22 cellular contexts compared by ENCODE assay signal in genomic region chr10:118776033-118776432, GRCh38. TPM values are rescaled to one million over a fixed set of nuclear protein-coding genes. Genes with fewer than 3 reads are reported as not detected.
DNase-seq lines count a peak whose midpoint lies in the region; ATAC-seq, FAIRE-seq and TF ChIP-seq lines count a peak whose summit lies in the region.
"Had no signal": no experiment of that assay in that cellular context is flagged by ENCODE, and none has a peak within 500 bp of the region (broad histone marks: within the 10 kb centered on the region; RNA-seq: fewer than 3 reads in every experiment).

No MANE protein-coding gene starts in this region.

- DNase-seq in DMS53 (lab: John Stamatoyannopoulos, UW) (peak; percentile 32), DMS53 treated with DMSO at 0.1 percent for 48 hours (lab: John Stamatoyannopoulos, UW; ENCODE audit: unreplicated experiment) (no peak), HepG2 (ENCODE audit: low spot score) (no peak), right lobe of liver (no peak), osteocyte (ENCODE audit: extremely low spot score, unreplicated experiment) (peak; percentile 40), retina (no peak)
- DNase-seq: Caco-2; Calu3; CD4-positive, alpha-beta T cell; CD8-positive, alpha-beta T cell; DMS79 treated with DMSO at 0.1 percent for 48 hours; EL; GDM1 had no signal

- no peak for TF ChIP-seq RAD21 in HepG2 (CRISPR knock-in tag; IDR thresholded peaks at IDR 0.05)

- H3K79me2 ChIP-seq in HepG2 (ENCODE audit: insufficient read depth, low read length): no peaks in the 10 kb centered on the region

- TF ChIP-seq POLR2A in HepG2 (IDR thresholded peaks at IDR 0.05; ENCODE audit: insufficient read depth in 1 of 2, low read depth in 2 of 2, low read length in 2 of 2) (no peak), right lobe of liver (IDR thresholded peaks at IDR 0.05) (no peak)

- BruUV-seq in HepG2 (replicated peaks; lab: Mats Ljungman, UMichigan): no TSS peak

- no peaks in the 10 kb centered on the region for H4K20me1 ChIP-seq in HepG2 (ENCODE audit: insufficient read depth, low read length)
- H4K20me1 ChIP-seq: BLaER1 treated with 17β-estradiol and CSF1 and Interleukin-3, amounts not matched to agents 10 nM and 100 nM had no signal

- H3K36me3 Mint-ChIP-seq in osteocyte (ENCODE audit: unreplicated experiment): no peaks in the 10 kb centered on the region
- H3K36me3 Mint-ChIP-seq: CD8-positive, alpha-beta T cell had no signal

- in situ Hi-C loops in HepG2 (cut with HindIII; ENCODE audit: extremely low pct_ligation_motif_present, low pct_unique_long_range_greater_than_20kb): no loop called here

- peaks cover 7% of the 10 kb centered on the region for H3K27me3 Mint-ChIP-seq in osteocyte (ENCODE audit: unreplicated experiment)

- H2AFZ ChIP-seq in HepG2 (ENCODE audit: low read length): no peak overlapping the region

- no peak overlapping the region for H3K27ac Mint-ChIP-seq in osteocyte (ENCODE audit: unreplicated experiment)
- H3K27ac Mint-ChIP-seq: B cell; CD4-positive, alpha-beta T cell; CD8-positive, alpha-beta T cell had no signal

- POLR2A ChIA-PET in HepG2 (lab: Yijun Ruan, JAX): no interaction called here

- no peak for FAIRE-seq in HepG2 (lab: Jason Lieb, UNC)
- FAIRE-seq: A549, D721Med, GM12878, GM12892, GM18507 had no signal

- peaks cover 10% of the 10 kb centered on the region for H3K9me3 Mint-ChIP-seq in osteocyte (ENCODE audit: unreplicated experiment)

- H3K36me3 ChIP-seq in HepG2 (replicated peaks in 1 of 2; ENCODE audit: control insufficient read depth in 1 of 2, insufficient read depth in 2 of 2, low read length in 2 of 2): no peaks in the 10 kb centered on the region
- H3K36me3 ChIP-seq in right lobe of liver: no peaks in the 10 kb centered on the region
- H3K36me3 ChIP-seq: BLaER1 treated with 17β-estradiol and CSF1 and Interleukin-3, amounts not matched to agents 10 nM and 100 nM had no signal

- H3K4me3 ChIP-seq in HepG2 (replicated peaks in 1 of 3; ENCODE audit: insufficient read depth in 1 of 3, low read depth in 2 of 3, low read length in 3 of 3) (no peak overlapping the region), right lobe of liver (no peak overlapping the region)
- H3K4me3 ChIP-seq: A549; BLaER1 treated with 17β-estradiol and CSF1 and Interleukin-3, amounts not matched to agents 10 nM and 100 nM; GM12878 had no signal

- H3K27ac ChIP-seq in HepG2 (ENCODE audit: extremely low read length, insufficient read depth, low read length): no peak overlapping the region
- no peak overlapping the region for H3K27ac ChIP-seq in right lobe of liver
- H3K27ac ChIP-seq: 22Rv1; A549; BLaER1 treated with 17β-estradiol and CSF1 and Interleukin-3, amounts not matched to agents 10 nM and 100 nM; C4-2B had no signal

- ATAC-seq in HepG2 (no peak), right lobe of liver (no peak)
- ATAC-seq: A549; CD8-positive, alpha-beta T cell; GM12878 had no signal

- H3K4me1 ChIP-seq in HepG2 (ENCODE audit: insufficient read depth, low read length) (no peaks in the 10 kb centered on the region), right lobe of liver (peaks cover 0 to 16% (median 0%) of the 10 kb centered on the region in 4 donors)
- H3K4me1 ChIP-seq: A549; BLaER1 treated with 17β-estradiol and CSF1 and Interleukin-3, amounts not matched to agents 10 nM and 100 nM; Caco-2 had no signal

- TF ChIP-seq EP300 in HepG2 (IDR thresholded peaks at IDR 0.05; ENCODE audit: low read depth in 2 of 2, low read length in 2 of 2) (no peak), HepG2 (CRISPR knock-in tag; IDR thresholded peaks at IDR 0.05; ENCODE audit: borderline replicate concordance) (no peak)

- H3K27me3 ChIP-seq in HepG2 (ENCODE audit: control insufficient read depth in 1 of 2, insufficient read depth in 2 of 2, low read length in 2 of 2): no peaks in the 10 kb centered on the region; a peak in 1 of 5 replicates
- no peaks in the 10 kb centered on the region for H3K27me3 ChIP-seq in right lobe of liver
- H3K27me3 ChIP-seq: BLaER1 treated with 17β-estradiol and CSF1 and Interleukin-3, amounts not matched to agents 10 nM and 100 nM had no signal

- WGBS in HepG2 (ENCODE audit: low lambda C conversion rate): 51% methylated on average over 3 of the region's 3 CpGs
- WGBS in right lobe of liver (ENCODE audit: insufficient coverage, low coverage, low lambda C conversion rate, missing lambda C conversion rate): 88% methylated on average over 3 of the region's 3 CpGs

- no peak overlapping the region for H3K9ac ChIP-seq in HepG2 (ENCODE audit: insufficient read depth, low read depth, low read length)
- H3K9ac ChIP-seq: BLaER1 treated with 17β-estradiol and CSF1 and Interleukin-3, amounts not matched to agents 10 nM and 100 nM had no signal

- H3K4me2 ChIP-seq in HepG2 (ENCODE audit: low read depth, low read length): no peak overlapping the region
- H3K4me2 ChIP-seq: A549; BLaER1 treated with 17β-estradiol and CSF1 and Interleukin-3, amounts not matched to agents 10 nM and 100 nM had no signal

- no peaks in the 10 kb centered on the region for H3K4me1 Mint-ChIP-seq in osteocyte (ENCODE audit: unreplicated experiment)
- H3K4me1 Mint-ChIP-seq: B cell had no signal

- CTCF ChIA-PET in HepG2 (lab: Yijun Ruan, JAX; ENCODE audit: low intra/inter-chr PET ratio, low total read pairs): no interaction called here

- TF ChIP-seq CTCF in HepG2 (CRISPR knock-in tag; IDR thresholded peaks at IDR 0.05) (no peak), right lobe of liver (IDR thresholded peaks at IDR 0.05) (no peak), osteocyte (IDR thresholded peaks at IDR 0.05) (no peak)

- 0 out of 2 replicates have a peak, but pooled peaks cover 10% of the 10 kb centered on the region for H3K9me3 ChIP-seq in HepG2 (ENCODE audit: low read length)
- no peaks in the 10 kb centered on the region for H3K9me3 ChIP-seq in right lobe of liver
- H3K9me3 ChIP-seq: Caco-2 had no signal

- intact Hi-C loops in HepG2 (cut with micrococcal nuclease; ENCODE audit: unreplicated experiment) (no loop called here), right lobe of liver (cut with DNase I) (no loop called here)

- H3K4me3 Mint-ChIP-seq in osteocyte (ENCODE audit: unreplicated experiment): no peak overlapping the region
- H3K4me3 Mint-ChIP-seq: B cell; CD4-positive, alpha-beta T cell; CD8-positive, alpha-beta T cell had no signal

TF ChIP-seq in HepG2, 621 proteins besides CTCF, POLR2A, EP300 and RAD21:
- TF ChIP-seq, protein P1, sequence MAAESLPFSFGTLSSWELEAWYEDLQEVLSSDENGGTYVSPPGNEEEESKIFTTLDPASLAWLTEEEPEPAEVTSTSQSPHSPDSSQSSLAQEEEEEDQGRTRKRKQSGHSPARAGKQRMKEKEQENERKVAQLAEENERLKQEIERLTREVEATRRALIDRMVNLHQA (CRISPR knock-in tag; IDR thresholded peaks at IDR 0.05): no peak
- peak; percentile 79 for TF ChIP-seq RAD51 (IDR thresholded peaks at IDR 0.05; ENCODE audit: borderline replicate concordance)

RNA-seq across cellular contexts. Expression of gene CACUL1, which starts 21.3 kb away (rescaled TPM):
- total RNA-seq in HepG2 (2016; rRNA removed; fragmentation: Illumina TruSeq; extraction: Trizol) (31.0 and 43.6 TPM in 2 replicates), right lobe of liver (10 to 100 TPM; 15.5 to 26.4 (median 17.8) TPM), osteocyte (34.0 and 37.5 TPM in 2 replicates)
- total RNA-seq in HepG2 (2016; cell fraction: cytosol; rRNA removed; fragmentation: Illumina TruSeq; extraction: Trizol; ENCODE audit: low read depth): 9.3 and 13.6 TPM in 2 replicates
- 29.9 and 40.9 TPM in 2 replicates for total RNA-seq in HepG2 (2016; cell fraction: insoluble cytoplasmic fraction; rRNA removed; fragmentation: Illumina TruSeq; extraction: Trizol)
- 23.6 and 25.5 TPM in 2 replicates for total RNA-seq in HepG2 (2016; cell fraction: membrane; rRNA removed; fragmentation: Illumina TruSeq; extraction: Trizol)
- total RNA-seq in HepG2 (2016; cell fraction: nucleus; rRNA removed; fragmentation: Illumina TruSeq; extraction: Trizol): 35.3 and 37.2 TPM in 2 replicates
- polyA plus RNA-seq in HepG2 (2011; rRNA removed): 10.6 and 14.2 TPM in 2 replicates
- polyA plus RNA-seq in HepG2 (2011; cell fraction: cytosol; rRNA removed): 3.9 and 5.9 TPM in 2 replicates
- 6.9 and 7.8 TPM in 2 replicates for polyA plus RNA-seq in HepG2 (2011; cell fraction: nucleus; rRNA removed)
- 8.3 and 12.1 TPM in 2 replicates for polyA plus RNA-seq in HepG2 (2012)
- 2.5 and 3.3 TPM in 2 replicates for polyA plus RNA-seq in HepG2 (2016; cell fraction: cytosol; fragmentation: Illumina TruSeq; extraction: Trizol; ENCODE audit: low read depth)
- polyA plus RNA-seq in HepG2 (2016; cell fraction: insoluble cytoplasmic fraction; fragmentation: Illumina TruSeq; extraction: Trizol; ENCODE audit: low read depth): 18.3 and 18.5 TPM in 2 replicates
- 7.7 and 8.5 TPM in 2 replicates for polyA plus RNA-seq in HepG2 (2016; cell fraction: membrane; fragmentation: Illumina TruSeq; extraction: Trizol; ENCODE audit: low read depth)
- 15.3 and 21.2 TPM in 2 replicates for polyA plus RNA-seq in HepG2 (2016; cell fraction: nucleus; fragmentation: Illumina TruSeq; extraction: Trizol; ENCODE audit: insufficient read depth, low read depth)
- 11.8 and 27.1 TPM in 2 replicates for polyA minus RNA-seq in HepG2 (2011; rRNA and poly(A)+ RNA removed; ENCODE audit: low replicate concordance)
- polyA minus RNA-seq in HepG2 (2011; cell fraction: cytosol; rRNA and poly(A)+ RNA removed): 18.8 and 27.1 TPM in 2 replicates
- 35.0 and 37.0 TPM in 2 replicates for polyA minus RNA-seq in HepG2 (2011; cell fraction: nucleus; rRNA and poly(A)+ RNA removed)

Comparison
In these comparisons a context has a peak if more than half of its experiments do, and no peak if none do; other contexts are left out.
1. DNase-seq: peak in DMS53 (single experiment) and osteocyte (single experiment); none in DMS53 treated with DMSO at 0.1 percent for 48 hours (single experiment), HepG2 (single experiment), right lobe of liver (0 of 3) and retina (single experiment).